Comparison of ENCODE assay signal across 8 cellular contexts in genomic region chr21:32612999-32613337, GRCh38. TPM values are rescaled to one million over a fixed set of nuclear protein-coding genes. Genes with fewer than 3 reads are reported as not detected.
DNase-seq lines count a peak whose midpoint lies in the region; ATAC-seq, FAIRE-seq and TF ChIP-seq lines count a peak whose summit lies in the region.

No MANE protein-coding gene starts in this region.

- H3K4me1 Mint-ChIP-seq in CD4-positive, alpha-beta memory T cell: peaks cover 8 to 32% (median 19%) of the 10 kb centered on the region in 4 donors
- peaks cover 14% of the 10 kb centered on the region for H3K4me1 Mint-ChIP-seq in neural progenitor cell

- H3K9ac ChIP-seq in NT2/D1 (ENCODE audit: insufficient read length, low read depth): peak overlapping the region; percentile 99
- peak overlapping the region; percentile 76 for H3K9ac ChIP-seq in endothelial cell of umbilical vein (replicated peaks; ENCODE audit: extremely low read depth, insufficient read depth, low read length)
- H3K9ac ChIP-seq in neural progenitor cell: peak overlapping the region; percentile 47

- TF ChIP-seq POLR2A in endothelial cell of umbilical vein (IDR thresholded peaks at IDR 0.05; ENCODE audit: low read depth, low read length): no peak

- peaks cover 12% of the 10 kb centered on the region for H3K4me1 ChIP-seq in CD4-positive, alpha-beta memory T cell (ENCODE audit: insufficient read depth, low read length)
- no peaks in the 10 kb centered on the region for H3K4me1 ChIP-seq in NT2/D1 (ENCODE audit: insufficient read depth, insufficient read length)
- peaks cover 10% of the 10 kb centered on the region for H3K4me1 ChIP-seq in endothelial cell of umbilical vein (ENCODE audit: control insufficient read depth, extremely low read depth, insufficient read depth, low read length)
- H3K4me1 ChIP-seq in neural progenitor cell: peaks cover 5% of the 10 kb centered on the region

- no peak for FAIRE-seq in endothelial cell of umbilical vein (lab: Jason Lieb, UNC)

- H3K9me1 ChIP-seq in endothelial cell of umbilical vein (replicated peaks; ENCODE audit: control insufficient read depth, extremely low read depth, insufficient read depth, low read length): no peaks in the 10 kb centered on the region

- H2AFZ ChIP-seq in endothelial cell of umbilical vein (ENCODE audit: low read depth, low read length): peak overlapping the region; percentile 31
- H2AFZ ChIP-seq in neural progenitor cell (replicated peaks): peak overlapping the region; percentile 98

- CTCF ChIA-PET in CD4-positive, alpha-beta memory T cell (lab: Charles Lee; ENCODE audit: partially characterized antibody): interaction anchor here (1.0 to 5.7 kb wide), 4 partner anchors 12 to 212 kb away, joined by 5 to 48 read pairs (median 6); partner anchors contain the start of gene PAXBP1
- CTCF ChIA-PET in endothelial cell of umbilical vein (lab: Charles Lee): interaction anchor here (1.5 to 4.3 kb wide), 4 partner anchors 12 to 214 kb away, joined by 4 to 29 read pairs (median 9); partner anchors contain the start of gene SYNJ1

- H3K27ac ChIP-seq in CD4-positive, alpha-beta memory T cell (ENCODE audit: low read depth, low read length): peak overlapping the region; percentile 86
- H3K27ac ChIP-seq in endothelial cell of umbilical vein (ENCODE audit: insufficient read depth, low read depth, low read length) (peak overlapping the region; percentile 79), neural progenitor cell (peak overlapping the region; percentile 87)

- no peak for ATAC-seq in HG03442 (IDR thresholded peaks at IDR 0.05; ENCODE audit: unreplicated experiment)

- H3K4me2 ChIP-seq in endothelial cell of umbilical vein (ENCODE audit: insufficient read depth, low read length) (peak overlapping the region; percentile 95), neural progenitor cell (peak overlapping the region; percentile 95)

- intact Hi-C loops in CD4-positive, alpha-beta memory T cell (cut with micrococcal nuclease): loop anchor here (1.0 to 5.0 kb wide), 8 partner anchors 44 to 1029 kb away; partner anchors contain the start of genes EVA1C, GART, ITSN1 and MIS18A
- intact Hi-C loops in endothelial cell of umbilical vein (cut with micrococcal nuclease): loop anchor here (1.0 to 5.0 kb wide), 3 partner anchors 89 to 157 kb away; partner anchors contain the start of gene SYNJ1

- peak overlapping the region; percentile 95 to 99 for H3K4me3 ChIP-seq in CD4-positive, alpha-beta memory T cell (ENCODE audit: low read length in 2 of 2)
- peak overlapping the region; percentile 99 for H3K4me3 ChIP-seq in NT2/D1 (ENCODE audit: insufficient read length, low read depth)
- peak overlapping the region; percentile 74 to 99 (median 95) for H3K4me3 ChIP-seq in endothelial cell of umbilical vein (replicated peaks in 1 of 3; ENCODE audit: insufficient read depth in 1 of 3, low read depth in 1 of 3, low read length in 3 of 3)
- peak overlapping the region; percentile 77 for H3K4me3 ChIP-seq in neural progenitor cell

- no peak for DNase-seq in CD4-positive, alpha-beta memory T cell
- DNase-seq in NT2/D1 (ENCODE audit: low read depth, low spot score): no peak
- no peak for DNase-seq in endothelial cell of umbilical vein (ENCODE audit: low read depth, low spot score)
- no peak for DNase-seq in neural progenitor cell (ENCODE audit: low spot score)
- DNase-seq in epidermal melanocyte (ENCODE audit: insufficient read length, low spot score): no peak
- no peak for DNase-seq in GM20000 (ENCODE audit: low spot score)
- DNase-seq in C1 segment of cervical spinal cord (lab: John Stamatoyannopoulos, UW): no peak

- H3K36me3 Mint-ChIP-seq in CD4-positive, alpha-beta memory T cell: peaks cover 10 to 24% of the 10 kb centered on the region in 2 donors
- peaks cover 4% of the 10 kb centered on the region for H3K36me3 Mint-ChIP-seq in neural progenitor cell

- H3F3A ChIP-seq in neural progenitor cell (ENCODE audit: low read depth): peaks cover 13% of the 10 kb centered on the region

- POLR2A ChIA-PET in CD4-positive, alpha-beta memory T cell (lab: Charles Lee; ENCODE audit: partially characterized antibody): interaction anchor here (0.8 to 3.2 kb wide), 10 partner anchors 12 to 930 kb away, joined by 3 to 32 read pairs (median 12); partner anchors contain the start of genes EVA1C, GART, MIS18A and PAXBP1
- POLR2A ChIA-PET in endothelial cell of umbilical vein (lab: Charles Lee): no interaction called here

- peaks cover 0 to 3% (median 0%) of the 10 kb centered on the region in 8 donors for H3K9me3 Mint-ChIP-seq in CD4-positive, alpha-beta memory T cell
- H3K9me3 Mint-ChIP-seq in neural progenitor cell: no peaks in the 10 kb centered on the region

- H3K27ac Mint-ChIP-seq in CD4-positive, alpha-beta memory T cell: peak overlapping the region; percentile 98 to 99 (median 99)
- peak overlapping the region; percentile 99 for H3K27ac Mint-ChIP-seq in neural progenitor cell

- TSS peak; percentile 93 for BruUV-seq in endothelial cell of umbilical vein (replicated peaks; lab: Mats Ljungman, UMichigan)

- H3K27me3 ChIP-seq in CD4-positive, alpha-beta memory T cell (ENCODE audit: insufficient read depth, low read length): no peaks in the 10 kb centered on the region
- H3K27me3 ChIP-seq in NT2/D1 (ENCODE audit: insufficient read depth, insufficient read length) (no peaks in the 10 kb centered on the region), endothelial cell of umbilical vein (ENCODE audit: control insufficient read depth in 2 of 2, insufficient read depth in 2 of 2, low read length in 2 of 2) (no peaks in the 10 kb centered on the region), neural progenitor cell (no peaks in the 10 kb centered on the region)

- H4K20me1 ChIP-seq in endothelial cell of umbilical vein (replicated peaks; ENCODE audit: control insufficient read depth, extremely low read depth, insufficient read depth, low read length) (no peaks in the 10 kb centered on the region), neural progenitor cell (ENCODE audit: low read depth) (peaks cover 10% of the 10 kb centered on the region)

- H3K27me3 Mint-ChIP-seq in CD4-positive, alpha-beta memory T cell: peaks cover 1 to 2% of the 10 kb centered on the region in 2 donors
- peaks cover 4% of the 10 kb centered on the region for H3K27me3 Mint-ChIP-seq in neural progenitor cell (ENCODE audit: insufficient read depth, low read depth)

- TF ChIP-seq CTCF in endothelial cell of umbilical vein (IDR thresholded peaks at IDR 0.05; ENCODE audit: extremely low read depth in 1 of 2, insufficient read depth in 1 of 2, low read depth in 1 of 2, low read length in 2 of 2) (no peak), neural progenitor cell (IDR thresholded peaks at IDR 0.05) (no peak), GM20000 (IDR thresholded peaks at IDR 0.05; ENCODE audit: extremely low read depth, missing control alignments) (no peak)

- no peaks in the 10 kb centered on the region for H3K9me3 ChIP-seq in CD4-positive, alpha-beta memory T cell (ENCODE audit: control insufficient read depth in 1 of 2, low read length in 2 of 2)
- no peaks in the 10 kb centered on the region for H3K9me3 ChIP-seq in NT2/D1 (ENCODE audit: insufficient read depth, low read length)
- H3K9me3 ChIP-seq in endothelial cell of umbilical vein (replicated peaks; ENCODE audit: control insufficient read depth, insufficient read depth, low read length): no peaks in the 10 kb centered on the region
- no peaks in the 10 kb centered on the region for H3K9me3 ChIP-seq in neural progenitor cell (ENCODE audit: low read depth)

- peak overlapping the region; percentile 91 to 98 (median 96) for H3K4me3 Mint-ChIP-seq in CD4-positive, alpha-beta memory T cell
- peak overlapping the region; percentile 98 for H3K4me3 Mint-ChIP-seq in neural progenitor cell

- H3K79me2 ChIP-seq in endothelial cell of umbilical vein (ENCODE audit: control insufficient read depth, insufficient read depth, low read length) (peaks cover 17% of the 10 kb centered on the region), neural progenitor cell (ENCODE audit: low read depth) (peaks cover 22% of the 10 kb centered on the region)

- dilution Hi-C loops in endothelial cell of umbilical vein (cut with MboI; ENCODE audit: extremely low pct_ligation_motif_present, low sequenced_read_pairs): no loop called here

- H3K36me3 ChIP-seq in CD4-positive, alpha-beta memory T cell (ENCODE audit: insufficient read depth, low read length): peaks cover 9% of the 10 kb centered on the region
- peaks cover 24% of the 10 kb centered on the region for H3K36me3 ChIP-seq in NT2/D1 (ENCODE audit: insufficient read depth, insufficient read length, low read length)
- peaks cover 0 to 4% of the 10 kb centered on the region in 2 experiments for H3K36me3 ChIP-seq in endothelial cell of umbilical vein (ENCODE audit: control insufficient read depth in 2 of 2, extremely low read depth in 1 of 2, insufficient read depth in 2 of 2, low read length in 2 of 2)
- H3K36me3 ChIP-seq in neural progenitor cell: no peaks in the 10 kb centered on the region

TF ChIP-seq in endothelial cell of umbilical vein, 7 proteins besides CTCF, POLR2A, EP300 and RAD21 (continues in another document):
- TF ChIP-seq EZH2 (IDR thresholded peaks at IDR 0.05; ENCODE audit: borderline replicate concordance, low read depth, low read length, severe bottlenecking): no peak

RNA-seq across cellular contexts. Expression of gene CFAP298, which starts 0.8 kb away (rescaled TPM):
- total RNA-seq in CD4-positive, alpha-beta memory T cell: 10 to 100 TPM; 29.4 to 39.1 TPM
- polyA plus RNA-seq in CD4-positive, alpha-beta memory T cell: 10 to 100 TPM; 48.8 to 54.3 TPM
- total RNA-seq in endothelial cell of umbilical vein (36.0 and 44.1 TPM in 2 replicates), neural progenitor cell (ENCODE audit: low replicate concordance) (44.0 and 52.0 TPM in 2 replicates)
- polyA plus RNA-seq in endothelial cell of umbilical vein: 15.8 and 17.6 TPM in 2 replicates
- 20.4 and 22.2 TPM in 2 replicates for polyA plus RNA-seq in endothelial cell of umbilical vein (2011; cell fraction: cytosol; rRNA removed)
- polyA plus RNA-seq in endothelial cell of umbilical vein (2011; cell fraction: nucleus; rRNA removed): 32.8 and 45.2 TPM in 2 replicates
- polyA plus RNA-seq in endothelial cell of umbilical vein (2012): 42.4 and 47.6 TPM in 2 replicates
- 4.0 and 6.3 TPM in 2 replicates for polyA minus RNA-seq in endothelial cell of umbilical vein
- polyA minus RNA-seq in endothelial cell of umbilical vein (2011; cell fraction: cytosol; rRNA and poly(A)+ RNA removed): 22.3 TPM
- 10.5 and 10.9 TPM in 2 replicates for polyA minus RNA-seq in endothelial cell of umbilical vein (2011; cell fraction: nucleus; rRNA and poly(A)+ RNA removed)

RNA-seq across cellular contexts. Expression of gene TCP10L, which starts 27.6 kb away (rescaled TPM):
- total RNA-seq in CD4-positive, alpha-beta memory T cell: 1 to 10 TPM in 1 of 2 experiments, under 1 TPM in 1; 0.55 to 1.0 TPM
- under 1 TPM in 1 of 2 donors, not detected in 1; 0.10 TPM for polyA plus RNA-seq in CD4-positive, alpha-beta memory T cell
- total RNA-seq in endothelial cell of umbilical vein (not detected in 2 replicates), neural progenitor cell (ENCODE audit: low replicate concordance) (0.59 and 3.7 TPM in 2 replicates)
- polyA plus RNA-seq in endothelial cell of umbilical vein: 0.06 and 0.07 TPM in 2 replicates
- 0.21 and 0.22 TPM in 2 replicates for polyA plus RNA-seq in endothelial cell of umbilical vein (2011; cell fraction: cytosol; rRNA removed)
- polyA plus RNA-seq in endothelial cell of umbilical vein (2011; cell fraction: nucleus; rRNA removed): 0.34 and 0.49 TPM in 2 replicates
- polyA plus RNA-seq in endothelial cell of umbilical vein (2012): 0.52 and 0.54 TPM in 2 replicates
- polyA minus RNA-seq in endothelial cell of umbilical vein: 0.23 and 0.29 TPM in 2 replicates
- 1.3 TPM for polyA minus RNA-seq in endothelial cell of umbilical vein (2011; cell fraction: cytosol; rRNA and poly(A)+ RNA removed)
- not detected in 2 replicates for polyA minus RNA-seq in endothelial cell of umbilical vein (2011; cell fraction: nucleus; rRNA and poly(A)+ RNA removed)

Comparison
In these comparisons a context has a peak if more than half of its experiments do, and no peak if none do; other contexts are left out.
1. H3K9ac ChIP-seq: peak in every context shown above with its lines; median percentile 99 in NT2/D1; 76 in endothelial cell of umbilical vein; 47 in neural progenitor cell.